ENCODE assay signal across 10 cellular contexts in the genomic region with DNA sequence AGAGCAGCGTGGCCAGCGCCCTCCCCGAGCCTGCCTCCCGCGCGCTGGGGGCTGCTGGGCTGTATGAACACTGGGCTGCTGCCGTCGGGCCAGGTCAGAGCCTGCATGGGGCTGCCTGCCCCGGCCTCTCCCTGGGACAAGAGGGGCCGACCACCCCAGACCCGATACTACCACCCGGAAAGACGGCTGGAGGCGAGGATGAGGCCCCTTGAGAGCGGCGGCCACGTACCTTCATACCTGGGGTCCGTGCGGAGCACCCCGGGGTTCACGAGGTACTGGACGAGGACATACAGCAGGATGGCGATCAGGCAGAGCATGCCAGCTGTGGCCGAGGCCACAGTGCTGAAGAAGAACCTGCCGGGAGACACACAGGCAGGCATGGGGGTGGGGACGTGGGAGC. TPM values are rescaled to one million over a fixed set of nuclear protein-coding genes. Genes with fewer than 3 reads are reported as not detected.
DNase-seq lines count a peak whose midpoint lies in the region; ATAC-seq, FAIRE-seq and TF ChIP-seq lines count a peak whose summit lies in the region.
"Not testable (repeated sequence)": the region's sequence is repeated elsewhere in the genome, so short reads cannot be mapped to it uniquely, and the experiment has no call there.
"Had no signal": no experiment of that assay in that cellular context is flagged by ENCODE, and none has a peak within 500 bp of the region (broad histone marks: within the 10 kb centered on the region; RNA-seq: fewer than 3 reads in every experiment).

No MANE protein-coding gene starts in this region.

- not testable (repeated sequence) for H3K36me3 ChIP-seq in adrenal gland (replicated peaks in 1 of 2); kidney (ENCODE audit: control insufficient read depth in 1 of 2, insufficient read depth in 2 of 2, low read length in 2 of 2); spleen

- TF ChIP-seq CTCF in adrenal gland (IDR thresholded peaks at IDR 0.05); kidney (IDR thresholded peaks at IDR 0.05; ENCODE audit: borderline replicate concordance, extremely low read depth, insufficient read depth); spleen (IDR thresholded peaks at IDR 0.05 in 8 of 11, conservative IDR thresholded peaks at IDR 0.05 in 3 of 11); type B pancreatic cell (conservative IDR thresholded peaks at IDR 0.05): not testable (repeated sequence)

- H3K4me1 ChIP-seq in adrenal gland (replicated peaks in 1 of 2); kidney (ENCODE audit: control insufficient read depth in 1 of 2, insufficient read depth in 1 of 2, low read depth in 1 of 2, low read length in 2 of 2); spleen: not testable (repeated sequence)

- not testable (repeated sequence) for H3K27me3 ChIP-seq in adrenal gland; spleen (replicated peaks in 1 of 7)

- TF ChIP-seq POLR2A in adrenal gland (IDR thresholded peaks at IDR 0.05); spleen (IDR thresholded peaks at IDR 0.05): not testable (repeated sequence)

- intact Hi-C loops in adrenal gland (cut with DNase I); spleen (cut with DNase I; ENCODE audit: low total_unique reads): not testable (repeated sequence)
- intact Hi-C loops in kidney (cut with DNase I) = loop anchor here (5.0 kb wide), 1 partner anchor 96 kb away; no protein-coding TSS in a partner anchor

- DNase-seq in T-helper 17 cell (peak in 2 of 3 donors; percentile 1 to 3), adrenal gland (peak in 5 of 7 donors; percentile 5 to 46 (median 10)), kidney (peak; percentile 76), mesenteric fat pad (ENCODE audit: low spot score) (peak; percentile 89), spleen (peak; percentile 52), type B pancreatic cell (ENCODE audit: extremely low spot score, unreplicated experiment) (peak; percentile 67)
- DNase-seq in activated CD8-positive, alpha-beta memory T cell treated with anti-CD3 and anti-CD28 coated beads, Interleukin-2, amount 50 U/mL, for 4 hours = peak; percentile 15

- not testable (repeated sequence) for H3K4me3 Mint-ChIP-seq in T-helper 17 cell, type B pancreatic cell

- not testable (repeated sequence) for H3K27me3 Mint-ChIP-seq in T-helper 17 cell, type B pancreatic cell

- FAIRE-seq in kidney (lab: Jason Lieb, UNC) = not testable (repeated sequence)

- H3K27ac ChIP-seq in adrenal gland; kidney (ENCODE audit: low read depth in 2 of 2, low read length in 2 of 2); spleen: not testable (repeated sequence)

- not testable (repeated sequence) for H3K36me3 Mint-ChIP-seq in T-helper 17 cell (ENCODE audit: low read depth); type B pancreatic cell

- H3K4me3 ChIP-seq in adrenal gland; kidney (ENCODE audit: low read length in 2 of 2); spleen: not testable (repeated sequence)

- H3K9me3 Mint-ChIP-seq in type B pancreatic cell = not testable (repeated sequence)

- H3K9me3 ChIP-seq in T-helper 17 cell (ENCODE audit: control insufficient read depth, low read length, poor library complexity, severe bottlenecking); adrenal gland (replicated peaks in 1 of 3); kidney (ENCODE audit: control insufficient read depth in 1 of 2, low read length in 2 of 2); spleen: not testable (repeated sequence)

- H3K9ac ChIP-seq in kidney (ENCODE audit: low read length in 2 of 2) = not testable (repeated sequence)

- not testable (repeated sequence) for ATAC-seq in T-helper 17 cell

- H3K27ac Mint-ChIP-seq in T-helper 17 cell, type B pancreatic cell: not testable (repeated sequence)

- H3K4me1 Mint-ChIP-seq in T-helper 17 cell; type B pancreatic cell (ENCODE audit: unreplicated experiment): not testable (repeated sequence)

- 86 to 94% (median 91%) methylated on average over 11 to 15 of the region's 26 CpGs; no CpG with 5 or more reads in 1 of the 4 donors for WGBS in adrenal gland, 4 donors
- WGBS in spleen, 5 donors = 92 to 94% (median 94%) methylated on average over 5 to 17 of the region's 26 CpGs

RNA-seq across cellular contexts. Expression of gene ZDHHC11, which starts 7.4 kb away (rescaled TPM):
- total RNA-seq in T-helper 17 cell (10 to 100 TPM; 27.7 to 37.1 TPM), adrenal gland (1 to 10 TPM in 5 of 8 donors, under 1 TPM in 1, not detected in 2; 0.57 to 4.0 (median 2.6) TPM), kidney (10.1 TPM), mesenteric fat pad (11.0 TPM), spleen (10 to 100 TPM in 4 of 7 donors, 1 to 10 TPM in 3; 1.3 to 75.0 (median 10.5) TPM), type B pancreatic cell (ENCODE audit: low replicate concordance) (20.8 and 27.5 TPM in 2 replicates)
- polyA plus RNA-seq in adrenal gland (1 to 10 TPM; 1.1 to 8.6 (median 4.3) TPM), kidney (ENCODE audit: insufficient read depth, low read depth, low replicate concordance) (1.6 TPM), spleen (1 to 10 TPM; 1.9 to 2.8 (median 2.1) TPM)

RNA-seq across cellular contexts. Expression of gene BRD9, which starts 49.2 kb away (rescaled TPM):
- total RNA-seq in T-helper 17 cell = 100 to 1,000 TPM; 179 to 200 TPM
- 10 to 100 TPM; 11.3 to 32.4 (median 24.3) TPM for total RNA-seq in adrenal gland
- polyA plus RNA-seq in adrenal gland = 10 to 100 TPM; 27.5 to 39.5 (median 35.5) TPM
- 38.0 TPM for total RNA-seq in kidney
- 17.5 TPM for polyA plus RNA-seq in kidney (ENCODE audit: insufficient read depth, low read depth, low replicate concordance)
- total RNA-seq in mesenteric fat pad = 38.2 TPM
- total RNA-seq in spleen = 10 to 100 TPM; 32.2 to 82.9 (median 39.7) TPM
- polyA plus RNA-seq in spleen = 10 to 100 TPM; 26.5 to 54.5 (median 38.6) TPM
- 38.2 and 55.6 TPM in 2 replicates for total RNA-seq in type B pancreatic cell (ENCODE audit: low replicate concordance)

RNA-seq across cellular contexts. Expression of gene TRIP13, which starts 49.3 kb away (rescaled TPM):
- 1 to 10 TPM; 1.0 to 2.6 TPM for total RNA-seq in T-helper 17 cell
- total RNA-seq in adrenal gland = 1 to 10 TPM in 3 of 8 donors, under 1 TPM in 5; 0.30 to 2.5 (median 0.78) TPM
- 1 to 10 TPM in 1 of 3 donors, under 1 TPM in 2; 0.32 to 5.0 (median 0.71) TPM for polyA plus RNA-seq in adrenal gland
- 1.6 TPM for total RNA-seq in kidney
- 0.86 TPM for polyA plus RNA-seq in kidney (ENCODE audit: insufficient read depth, low read depth, low replicate concordance)
- 1.2 TPM for total RNA-seq in mesenteric fat pad
- total RNA-seq in spleen = 1 to 10 TPM; 1.0 to 5.4 (median 2.1) TPM
- polyA plus RNA-seq in spleen = 1 to 10 TPM; 1.2 to 3.4 (median 2.6) TPM
- total RNA-seq in type B pancreatic cell (ENCODE audit: low replicate concordance) = 9.3 and 18.2 TPM in 2 replicates

RNA-seq across cellular contexts. Expression of gene ZDHHC11B, which starts 58.8 kb away (rescaled TPM):
- total RNA-seq in T-helper 17 cell (10 to 100 TPM in 1 of 2 donors, 1 to 10 TPM in 1; 9.3 to 31.2 TPM), adrenal gland (1 to 10 TPM in 3 of 8 donors, under 1 TPM in 3, not detected in 2; 0.64 to 4.6 (median 1.1) TPM), kidney (5.4 TPM), mesenteric fat pad (6.9 TPM), spleen (10 to 100 TPM in 2 of 7 donors, 1 to 10 TPM in 5; 2.8 to 74.3 (median 6.2) TPM), type B pancreatic cell (ENCODE audit: low replicate concordance) (2.2 and 4.0 TPM in 2 replicates)
- polyA plus RNA-seq in adrenal gland (1 to 10 TPM; 1.7 to 7.8 (median 5.2) TPM), kidney (ENCODE audit: insufficient read depth, low read depth, low replicate concordance) (4.4 TPM), spleen (1 to 10 TPM in 2 of 3 donors, under 1 TPM in 1; 0.97 to 3.8 (median 1.9) TPM)
- total RNA-seq: LHCN-M2, MCF 10A had no signal
- polyA plus RNA-seq: AG04450 had no signal

Comparison
In these comparisons a context has a peak if more than half of its experiments do, and no peak if none do; other contexts are left out.
1. DNase-seq: peak in every context shown above with its lines; median percentile 89 in mesenteric fat pad; 76 in kidney; 67 in type B pancreatic cell; 52 in spleen; 15 in activated CD8-positive, alpha-beta memory T cell treated with anti-CD3 and anti-CD28 coated beads, Interleukin-2, amount 50 U/mL, for 4 hours; 10 in adrenal gland; 2 in T-helper 17 cell.